28 cellular contexts compared by ENCODE assay signal in genomic region chr10:132655735-132656134, GRCh38.
"Had no signal": no experiment of that assay in that cellular context is flagged by ENCODE, and none has a peak within 500 bp of the region (broad histone marks: within the 10 kb centered on the region; RNA-seq: fewer than 3 reads in every experiment).

No MANE protein-coding gene starts in this region.

- H3K27me3 ChIP-seq: ascending aorta, body of pancreas, MG63, Peyer's patch had no signal

- ATAC-seq: body of pancreas, T-helper 17 cell had no signal

- H3K4me3 ChIP-seq: ascending aorta, body of pancreas, MG63, Peyer's patch had no signal

- H3K36me3 Mint-ChIP-seq: WTC11 had no signal

- H3K27ac ChIP-seq: ascending aorta, body of pancreas, Peyer's patch, RWPE1 had no signal

- H3K4me1 Mint-ChIP-seq: WTC11 had no signal

- H3K27ac Mint-ChIP-seq: activated CD8-positive, alpha-beta T cell treated with anti-CD3 and anti-CD28 coated beads, Interleukin-2, amount 10 ng/mL, durations not matched to agents 7 days and 5 days; activated naive CD4-positive, alpha-beta T cell treated with anti-CD3 and anti-CD28 coated beads, Interleukin-2, amount 50 U/mL, for 24 hours; activated T-helper 1 cell treated with anti-CD3 and anti-CD28 coated beads, Interleukin-12 subunit alpha, Interleukin-12 subunit beta, Interleukin-2, Interleukin-4 antibody, amounts not matched to agents 30 ng/mL and 10 ng/mL and 1 ng/mL, durations not matched to agents 14 hours and 24 hours and 36 hours; WTC11 had no signal

- H3K27me3 Mint-ChIP-seq: activated naive CD4-positive, alpha-beta T cell treated with anti-CD3 and anti-CD28 coated beads, Interleukin-2, amount 50 U/mL, for 24 hours; T-helper 17 cell had no signal

- H3K36me3 ChIP-seq: MG63 had no signal

- H3K9me3 Mint-ChIP-seq: activated naive CD4-positive, alpha-beta T cell treated with anti-CD3 and anti-CD28 coated beads, Interleukin-2, amount 50 U/mL, for 24 hours; activated T-helper 1 cell treated with anti-CD3 and anti-CD28 coated beads, Interleukin-12 subunit alpha, Interleukin-12 subunit beta, Interleukin-2, Interleukin-4 antibody, amounts not matched to agents 30 ng/mL and 10 ng/mL and 1 ng/mL, durations not matched to agents 14 hours and 24 hours and 36 hours; WTC11 had no signal

- H3K4me1 ChIP-seq: ascending aorta, Peyer's patch had no signal

- DNase-seq: activated CD4-positive, alpha-beta T cell treated with anti-CD3 and anti-CD28 coated beads for 48 hours; activated CD4-positive, alpha-beta T cell treated with anti-CD3 and anti-CD28 coated beads, Interleukin-2, amount 50 U/mL, for 4 hours; activated CD4-positive, CD25-positive, alpha-beta regulatory T cell treated with anti-CD3 and anti-CD28 coated beads, Interleukin-2, amount 50 U/mL, for 72 hours; activated CD8-positive, alpha-beta memory T cell treated with anti-CD3 and anti-CD28 coated beads, Interleukin-2, amount 50 U/mL, for 48 hours; activated CD8-positive, alpha-beta T cell treated with anti-CD3 and anti-CD28 coated beads, Interleukin-2, amount 10 ng/mL, durations not matched to agents 7 days and 5 days; activated effector memory CD4-positive, alpha-beta T cell treated with Interleukin-2 at 50 U/mL for 16 hours; activated naive CD4-positive, alpha-beta T cell; activated T-cell treated with anti-CD3 and anti-CD28 coated beads, Interleukin-2, amount 50 U/mL, for 1 hour; MG63; MV-4-11; NCI-H1105; NCI-H1436; NCI-H1694 treated with DMSO at 0.1 percent for 48 hours; NCI-H2029 treated with DMSO at 0.1 percent for 48 hours; NCI-H510A treated with DMSO at 0.1 percent for 48 hours; NCI-H69; NK-92 treated with Interleukin-12 subunit alpha and Interleukin-12 subunit beta, amount 100 ng/mL, for 24 hours; OCI-M1; SHP77; T-helper 17 cell; T-helper 9 cell had no signal

- H3K9me3 ChIP-seq: ascending aorta, body of pancreas, MG63, Peyer's patch had no signal

- H3K4me3 Mint-ChIP-seq: activated CD8-positive, alpha-beta T cell treated with anti-CD3 and anti-CD28 coated beads, Interleukin-2, amount 10 ng/mL, durations not matched to agents 7 days and 5 days; activated naive CD4-positive, alpha-beta T cell treated with anti-CD3 and anti-CD28 coated beads, Interleukin-2, amount 50 U/mL, for 24 hours; activated T-helper 1 cell treated with anti-CD3 and anti-CD28 coated beads, Interleukin-12 subunit alpha, Interleukin-12 subunit beta, Interleukin-2, Interleukin-4 antibody, amounts not matched to agents 30 ng/mL and 10 ng/mL and 1 ng/mL, durations not matched to agents 14 hours and 24 hours and 36 hours; T-helper 17 cell; WTC11 had no signal
